ENCODE assay signal across 9 cellular contexts in genomic region chr4:40307627-40308497, GRCh38. TPM values are rescaled to one million over a fixed set of nuclear protein-coding genes. Genes with fewer than 3 reads are reported as not detected.
DNase-seq lines count a peak whose midpoint lies in the region; ATAC-seq and TF ChIP-seq lines count a peak whose summit lies in the region.
"Had no signal": no experiment of that assay in that cellular context is flagged by ENCODE, and none has a peak within 500 bp of the region (broad histone marks: within the 10 kb centered on the region; RNA-seq: fewer than 3 reads in every experiment).

No MANE protein-coding gene starts in this region.

- peaks cover 2 to 7% of the 10 kb centered on the region in 2 donors for H3K9me3 Mint-ChIP-seq in activated naive CD4-positive, alpha-beta T cell treated with anti-CD3 and anti-CD28 coated beads, Interleukin-2, amount 50 U/mL, for 72 hours

- peak overlapping the region; percentile 93 to 97 for H3K27ac Mint-ChIP-seq in activated naive CD4-positive, alpha-beta T cell treated with anti-CD3 and anti-CD28 coated beads, Interleukin-2, amount 50 U/mL, for 72 hours

- in situ Hi-C loops in GM13976 (cut with MboI; ENCODE audit: low sequenced_read_pairs, unreplicated experiment), result loop anchor here (25.0 kb wide), 1 partner anchor 96 kb away; no protein-coding TSS in a partner anchor

- H3K36me3 Mint-ChIP-seq in activated naive CD4-positive, alpha-beta T cell treated with anti-CD3 and anti-CD28 coated beads, Interleukin-2, amount 50 U/mL, for 72 hours, result peaks cover 11 to 13% of the 10 kb centered on the region in 2 donors

- no peaks in the 10 kb centered on the region for H3K27me3 ChIP-seq in Karpas-422 (ENCODE audit: low read length)

- peak overlapping the region; percentile 84 for H3K9ac ChIP-seq in Karpas-422 (ENCODE audit: low read length)

- H3K36me3 ChIP-seq in Karpas-422 (ENCODE audit: insufficient read depth, low read length), result no peaks in the 10 kb centered on the region

- H2AFZ ChIP-seq in Karpas-422 (ENCODE audit: low read length), result no peak overlapping the region

- peak overlapping the region; percentile 100 for H3K27ac ChIP-seq in Karpas-422 (ENCODE audit: low read length)

- POLR2A ChIA-PET in HEK293T (lab: Yijun Ruan, JAX), result interaction anchor here (1.1 kb wide), 1 partner anchor 252 kb away, joined by 3 read pairs; the partner anchor contains the start of gene N4BP2

- H3K4me1 ChIP-seq in Karpas-422 (ENCODE audit: low read length), result peaks cover 80% of the 10 kb centered on the region

- H3K4me3 ChIP-seq in Karpas-422 (ENCODE audit: low read length), result peak overlapping the region; percentile 64

- H3K79me2 ChIP-seq in Karpas-422 (ENCODE audit: low read length), result no peaks in the 10 kb centered on the region

- peak overlapping the region; percentile 86 for H3K4me2 ChIP-seq in Karpas-422 (ENCODE audit: low read depth, low read length, poor library complexity, severe bottlenecking)

- peak; percentile 31 for ATAC-seq in GM18867 (IDR thresholded peaks at IDR 0.05; ENCODE audit: unreplicated experiment)
- ATAC-seq in activated naive CD4-positive, alpha-beta T cell treated with anti-CD3 and anti-CD28 coated beads, Interleukin-2, amount 50 U/mL, for 72 hours, result peak; percentile 49 to 67
- ATAC-seq in HG03520 (IDR thresholded peaks at IDR 0.05; ENCODE audit: unreplicated experiment), result no peak

- no peak for TF ChIP-seq CTCF in GM13976 (IDR thresholded peaks at IDR 0.05; ENCODE audit: borderline replicate concordance, control extremely low read depth, extremely low read depth, insufficient read depth, missing control alignments)

- CTCF ChIA-PET in HEK293T (lab: Yijun Ruan, JAX), result interaction anchor here (0.6 to 2.1 kb wide), 3 partner anchors 10 to 1339 kb away, joined by 3 to 8 read pairs (median 5); no protein-coding TSS in a partner anchor

- peak; percentile 96 for DNase-seq in Karpas-422
- peak; percentile 54 to 68 for DNase-seq in activated naive CD4-positive, alpha-beta T cell treated with anti-CD3 and anti-CD28 coated beads, Interleukin-2, amount 50 U/mL, for 72 hours (ENCODE audit: low spot score in 2 of 2)
- DNase-seq in stimulated activated CD4-positive, alpha-beta T cell treated with anti-CD3 and anti-CD28 coated beads, Interleukin-1b, Interleukin-23, amount 100 ng/mL, for 48 hours, result peak; percentile 69
- no peak for DNase-seq in GM13976 (ENCODE audit: low spot score)
- no peak for DNase-seq in HEK293T (ENCODE audit: extremely low spot score)
- DNase-seq in midbrain (lab: John Stamatoyannopoulos, UW), result no peak

- no peaks in the 10 kb centered on the region for H4K20me1 ChIP-seq in Karpas-422 (ENCODE audit: insufficient read depth, low read depth, low read length)

- H3K9me3 ChIP-seq in Karpas-422 (ENCODE audit: low read length), result no peaks in the 10 kb centered on the region

- no peaks in the 10 kb centered on the region for H3K9me2 ChIP-seq in Karpas-422 (replicated peaks; ENCODE audit: insufficient read depth, low read length)

TF ChIP-seq in HEK293T, 16 proteins besides CTCF, POLR2A, EP300 and RAD21:
- TF ChIP-seq ZNF384 (IDR thresholded peaks at IDR 0.05) (no peak), SP1 (IDR thresholded peaks at IDR 0.05) (no peak), LEF1 (IDR thresholded peaks at IDR 0.05; ENCODE audit: borderline replicate concordance) (no peak), SUZ12 (IDR thresholded peaks at IDR 0.05) (no peak), FOXK2 (IDR thresholded peaks at IDR 0.05) (no peak), FOXA1 (IDR thresholded peaks at IDR 0.05) (no peak), HDGF (IDR thresholded peaks at IDR 0.05; ENCODE audit: borderline replicate concordance) (no peak), ELF4 (IDR thresholded peaks at IDR 0.05) (no peak), PKNOX1 (IDR thresholded peaks at IDR 0.05) (no peak), L3MBTL2 (conservative IDR thresholded peaks at IDR 0.05) (no peak), CTBP1 (IDR thresholded peaks at IDR 0.05; ENCODE audit: borderline replicate concordance) (no peak), BHLHE40 (IDR thresholded peaks at IDR 0.05; ENCODE audit: borderline replicate concordance) (no peak), FOXM1 (IDR thresholded peaks at IDR 0.05; ENCODE audit: borderline replicate concordance) (no peak), NFRKB (IDR thresholded peaks at IDR 0.05) (no peak), ARNT (IDR thresholded peaks at IDR 0.05) (no peak), TARDBP (IDR thresholded peaks at IDR 0.05) (no peak)

RNA-seq across cellular contexts. Expression of gene CHRNA9, which starts 27.3 kb away (rescaled TPM):
- 0.15 and 0.25 TPM in 2 replicates for total RNA-seq in Karpas-422 (2014; rRNA removed; shearing (Covaris generic); ENCODE audit: low replicate concordance)
- not detected for total RNA-seq in activated naive CD4-positive, alpha-beta T cell treated with anti-CD3 and anti-CD28 coated beads, Interleukin-2, amount 50 U/mL, for 72 hours
- total RNA-seq: fibroblast of lung had no signal

Comparison
In these comparisons a context has a peak if more than half of its experiments do, and no peak if none do; other contexts are left out.
1. DNase-seq: peak in Karpas-422 (single experiment), activated naive CD4-positive, alpha-beta T cell treated with anti-CD3 and anti-CD28 coated beads, Interleukin-2, amount 50 U/mL, for 72 hours (2 of 2) and stimulated activated CD4-positive, alpha-beta T cell treated with anti-CD3 and anti-CD28 coated beads, Interleukin-1b, Interleukin-23, amount 100 ng/mL, for 48 hours (single experiment); none in GM13976 (single experiment), HEK293T (single experiment) and midbrain (single experiment).